Comparison of ENCODE assay signal across 23 cellular contexts in genomic region chrY:15756266-15756665, GRCh38.
DNase-seq lines count a peak whose midpoint lies in the region; ATAC-seq and TF ChIP-seq lines count a peak whose summit lies in the region.
"Had no signal": no experiment of that assay in that cellular context is flagged by ENCODE, and none has a peak within 500 bp of the region (broad histone marks: within the 10 kb centered on the region; RNA-seq: fewer than 3 reads in every experiment).

No MANE protein-coding gene starts in this region.

- H3K27ac ChIP-seq in trophoblast cell (ENCODE audit: low read depth, low read length) = no peak overlapping the region
- H3K27ac ChIP-seq: BLaER1 had no signal

- intact Hi-C loops in activated CD8-positive, alpha-beta T cell treated with anti-CD3 and anti-CD28 coated beads for 36 hours (cut with micrococcal nuclease) = no loop called here

- H3K79me2 ChIP-seq in trophoblast cell (ENCODE audit: control insufficient read depth, insufficient read depth, low read length, poor library complexity) = no peaks in the 10 kb centered on the region

- peak overlapping the region; percentile 6 for H2BK120ac ChIP-seq in trophoblast cell (ENCODE audit: insufficient read depth, low read length, poor library complexity)

- H2AFZ ChIP-seq in trophoblast cell (ENCODE audit: insufficient read depth, low read length, poor library complexity) = no peak overlapping the region

- no CpG with 5 or more reads among the region's 5 CpGs for WGBS in trophoblast cell (ENCODE audit: extremely low coverage, insufficient coverage, insufficient read length)

- H3K23ac ChIP-seq in trophoblast cell (ENCODE audit: low read length) = no peak overlapping the region

- no peak overlapping the region for H3K4me3 ChIP-seq in trophoblast cell (ENCODE audit: low read depth, low read length)
- H3K4me3 ChIP-seq: BLaER1, GM12878 had no signal

- H2BK12ac ChIP-seq in trophoblast cell (ENCODE audit: low read length) = peak overlapping the region; percentile 71

- H3K4me3 Mint-ChIP-seq in activated CD8-positive, alpha-beta T cell treated with anti-CD3 and anti-CD28 coated beads for 36 hours = no peak overlapping the region
- H3K4me3 Mint-ChIP-seq: CD14-positive monocyte; CD4-positive, alpha-beta memory T cell; CD4-positive, CD25-positive, alpha-beta regulatory T cell; CD8-positive, alpha-beta memory T cell had no signal

- H3K79me1 ChIP-seq in trophoblast cell (ENCODE audit: low read length) = no peaks in the 10 kb centered on the region

- no peaks in the 10 kb centered on the region for H3K36me3 Mint-ChIP-seq in activated CD8-positive, alpha-beta T cell treated with anti-CD3 and anti-CD28 coated beads for 36 hours (ENCODE audit: low read depth)
- H3K36me3 Mint-ChIP-seq: CD14-positive monocyte; CD4-positive, alpha-beta memory T cell; CD4-positive, CD25-positive, alpha-beta regulatory T cell; CD8-positive, alpha-beta memory T cell had no signal

- H3K4me2 ChIP-seq in trophoblast cell (ENCODE audit: low read length) = no peak overlapping the region
- H3K4me2 ChIP-seq: BLaER1 had no signal

- POLR2A ChIA-PET in activated CD8-positive, alpha-beta T cell treated with anti-CD3 and anti-CD28 coated beads for 36 hours (lab: Charles Lee) = no interaction called here

- H3K36me3 ChIP-seq in trophoblast cell (ENCODE audit: control insufficient read depth in 1 of 2, insufficient read depth in 2 of 2, low read length in 2 of 2) = no peaks in the 10 kb centered on the region
- H3K36me3 ChIP-seq: BE2C, BLaER1 had no signal

- H2AK5ac ChIP-seq in trophoblast cell (ENCODE audit: low read length) = no peak overlapping the region

- no peaks in the 10 kb centered on the region for H3K9me3 ChIP-seq in trophoblast cell (ENCODE audit: insufficient read depth, low read depth, low read length)
- H3K9me3 ChIP-seq: BE2C, BLaER1 had no signal

- no peak overlapping the region for H3K14ac ChIP-seq in trophoblast cell (ENCODE audit: low read length)

- no peak overlapping the region for H3K18ac ChIP-seq in trophoblast cell (ENCODE audit: low read length)

- H2BK5ac ChIP-seq in trophoblast cell (ENCODE audit: low read depth, low read length, poor library complexity) = no peak overlapping the region

- no peaks in the 10 kb centered on the region for H3K4me1 ChIP-seq in trophoblast cell (ENCODE audit: control insufficient read depth in 1 of 2, insufficient read depth in 2 of 2, low read length in 2 of 2)
- H3K4me1 ChIP-seq: BE2C, BLaER1 had no signal

- DNase-seq in DMS79 (lab: John Stamatoyannopoulos, UW) (peak; percentile 20), DMS79 treated with DMSO at 0.1 percent for 48 hours (lab: John Stamatoyannopoulos, UW) (peak; percentile 32), trophoblast cell (no peak), NCI-H1417 treated with DMSO at 0.1 percent for 48 hours (lab: John Stamatoyannopoulos, UW) (no peak)
- DNase-seq in activated CD8-positive, alpha-beta T cell treated with anti-CD3 and anti-CD28 coated beads for 36 hours = no peak
- DNase-seq: 8988T; ACHN; BE2C; C1 segment of cervical spinal cord; CD4-positive, alpha-beta memory T cell; CD4-positive, CD25-positive, alpha-beta regulatory T cell; CD8-positive, alpha-beta memory T cell; COR-L47; DMS 273 treated with DMSO at 0.1 percent for 48 hours; DMS153; DMS53; DND-41; EL; GDM1 had no signal

- ATAC-seq in GM18861 (IDR thresholded peaks at IDR 0.05; ENCODE audit: unreplicated experiment) = no peak
- ATAC-seq in activated CD8-positive, alpha-beta T cell treated with anti-CD3 and anti-CD28 coated beads for 36 hours = no peak
- ATAC-seq: GM12878 had no signal

- H3K9me3 Mint-ChIP-seq in activated CD8-positive, alpha-beta T cell treated with anti-CD3 and anti-CD28 coated beads for 36 hours = no peaks in the 10 kb centered on the region
- H3K9me3 Mint-ChIP-seq: CD14-positive monocyte; CD4-positive, alpha-beta memory T cell; CD4-positive, CD25-positive, alpha-beta regulatory T cell; CD8-positive, alpha-beta memory T cell had no signal

- no peak for TF ChIP-seq CTCF in activated CD8-positive, alpha-beta T cell treated with anti-CD3 and anti-CD28 coated beads for 36 hours (IDR thresholded peaks at IDR 0.05)

- no peak overlapping the region for H3K9ac ChIP-seq in trophoblast cell (ENCODE audit: low read length)
- H3K9ac ChIP-seq: BLaER1 had no signal

- H4K91ac ChIP-seq in trophoblast cell (ENCODE audit: low read depth, low read length) = peak overlapping the region; percentile 24

- no peak overlapping the region for H4K8ac ChIP-seq in trophoblast cell (ENCODE audit: low read depth, low read length)

- H3K4ac ChIP-seq in trophoblast cell (ENCODE audit: low read depth, low read length) = no peak overlapping the region

- H4K12ac ChIP-seq in trophoblast cell (ENCODE audit: low read depth, low read length) = no peak overlapping the region

- H3K27me3 ChIP-seq in trophoblast cell (ENCODE audit: insufficient read depth, low read length) = no peaks in the 10 kb centered on the region
- H3K27me3 ChIP-seq: BE2C, BLaER1 had no signal

- no peak overlapping the region for H3K27ac Mint-ChIP-seq in activated CD8-positive, alpha-beta T cell treated with anti-CD3 and anti-CD28 coated beads for 36 hours
- H3K27ac Mint-ChIP-seq: CD14-positive monocyte; CD4-positive, alpha-beta memory T cell; CD4-positive, CD25-positive, alpha-beta regulatory T cell; CD8-positive, alpha-beta memory T cell had no signal

- CTCF ChIA-PET in activated CD8-positive, alpha-beta T cell treated with anti-CD3 and anti-CD28 coated beads for 36 hours (lab: Charles Lee) = no interaction called here

- no peaks in the 10 kb centered on the region for H3K4me1 Mint-ChIP-seq in activated CD8-positive, alpha-beta T cell treated with anti-CD3 and anti-CD28 coated beads for 36 hours (ENCODE audit: low read depth)
- H3K4me1 Mint-ChIP-seq: CD14-positive monocyte; CD4-positive, alpha-beta memory T cell; CD4-positive, CD25-positive, alpha-beta regulatory T cell; CD8-positive, alpha-beta memory T cell had no signal

- no peaks in the 10 kb centered on the region for H3K27me3 Mint-ChIP-seq in activated CD8-positive, alpha-beta T cell treated with anti-CD3 and anti-CD28 coated beads for 36 hours
- H3K27me3 Mint-ChIP-seq: CD4-positive, alpha-beta memory T cell; CD4-positive, CD25-positive, alpha-beta regulatory T cell; CD8-positive, alpha-beta memory T cell had no signal

Comparison
In these comparisons a context has a peak if more than half of its experiments do, and no peak if none do; other contexts are left out.
1. DNase-seq: peak in DMS79 (single experiment) and DMS79 treated with DMSO at 0.1 percent for 48 hours (single experiment); none in trophoblast cell (0 of 2), NCI-H1417 treated with DMSO at 0.1 percent for 48 hours (single experiment) and activated CD8-positive, alpha-beta T cell treated with anti-CD3 and anti-CD28 coated beads for 36 hours (single experiment).